In the genomic region with DNA sequence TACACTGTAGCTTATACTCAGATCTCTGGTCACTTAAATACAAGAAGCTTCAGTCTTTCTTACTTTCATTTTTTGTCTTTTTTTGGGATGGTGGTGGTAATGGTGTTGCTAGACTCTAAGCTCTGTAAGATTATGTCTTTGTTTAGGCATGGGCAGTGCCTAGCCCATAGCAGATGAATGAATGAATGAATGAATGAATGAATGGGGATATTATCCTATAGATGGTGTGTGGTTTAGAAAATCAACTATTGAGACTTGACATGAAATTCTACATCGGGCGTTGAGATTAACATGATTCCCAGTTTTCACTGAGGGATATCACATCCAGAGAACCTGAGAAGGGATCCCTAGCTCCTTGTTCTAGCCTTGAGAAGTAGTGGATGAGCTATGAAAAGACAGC, we compare ENCODE assay signal across 36 cellular contexts. TPM values are rescaled to one million over a fixed set of nuclear protein-coding genes. Genes with fewer than 3 reads are reported as not detected.
A peak's percentile ranks its signal among the peaks of the same experiment; 100 is the strongest.
DNase-seq lines count a peak whose midpoint lies in the region; ATAC-seq, FAIRE-seq and TF ChIP-seq lines count a peak whose summit lies in the region.
"Had no signal": no experiment of that assay in that cellular context is flagged by ENCODE, and none has a peak within 500 bp of the region (broad histone marks: within the 10 kb centered on the region; RNA-seq: fewer than 3 reads in every experiment).

No MANE protein-coding gene starts in this region.

- H3K4me1 ChIP-seq in HepG2 (ENCODE audit: insufficient read depth, low read length), result peaks cover 29% of the 10 kb centered on the region
- H3K4me1 ChIP-seq in right lobe of liver, result no peaks in the 10 kb centered on the region
- H3K4me1 ChIP-seq in BLaER1 treated with 17β-estradiol and CSF1 and Interleukin-3, amounts not matched to agents 10 nM and 100 nM, result peaks cover 29 to 73% (median 48%) of the 10 kb centered on the region in 10 experiments
- H3K4me1 ChIP-seq in GM12878 (ENCODE audit: control insufficient read depth, insufficient read depth, low read length), result no peaks in the 10 kb centered on the region
- H3K4me1 ChIP-seq in K562 (replicated peaks in 1 of 2; ENCODE audit: control insufficient read depth in 2 of 2, insufficient read depth in 2 of 2, low read length in 2 of 2), result peaks cover 0 to 14% of the 10 kb centered on the region in 2 experiments; a peak in 2 of 5 replicates
- H3K4me1 ChIP-seq: A549, BE2C, Caco-2 had no signal

- H3K27ac ChIP-seq in HepG2 (ENCODE audit: extremely low read length, insufficient read depth, low read length), result peak overlapping the region; percentile 56
- H3K27ac ChIP-seq in right lobe of liver, result no peak overlapping the region
- peak overlapping the region in 2 of 11 experiments; percentile 1 to 73; a peak in 1 of 22 replicates for H3K27ac ChIP-seq in BLaER1 treated with 17β-estradiol and CSF1 and Interleukin-3, amounts not matched to agents 10 nM and 100 nM
- H3K27ac ChIP-seq in GM12878 (ENCODE audit: control insufficient read depth, insufficient read depth), result no peak overlapping the region
- H3K27ac ChIP-seq in K562 (ENCODE audit: extremely low read depth, low read depth, low read length), result no peak overlapping the region
- H3K27ac ChIP-seq: 22Rv1, A549, C4-2B had no signal

- H3K9ac ChIP-seq in HepG2 (ENCODE audit: insufficient read depth, low read depth, low read length) (no peak overlapping the region), GM12878 (ENCODE audit: control insufficient read depth, insufficient read depth, low read length) (no peak overlapping the region), K562 (ENCODE audit: insufficient read depth in 1 of 2, low read depth in 2 of 2, low read length in 2 of 2) (no peak overlapping the region)
- H3K9ac ChIP-seq in BLaER1 treated with 17β-estradiol and CSF1 and Interleukin-3, amounts not matched to agents 10 nM and 100 nM, result no peak overlapping the region

- TF ChIP-seq CTCF in HepG2 (CRISPR knock-in tag; IDR thresholded peaks at IDR 0.05) (no peak), right lobe of liver (IDR thresholded peaks at IDR 0.05) (no peak), GM12878 (IDR thresholded peaks at IDR 0.05 in 2 of 3, conservative IDR thresholded peaks at IDR 0.05 in 1 of 3; ENCODE audit: control insufficient read depth in 2 of 3, extremely low read depth in 1 of 3, insufficient read depth in 1 of 3, low read depth in 3 of 3, low read length in 3 of 3) (no peak), K562 (IDR thresholded peaks at IDR 0.05 in 2 of 3, conservative IDR thresholded peaks at IDR 0.05 in 1 of 3; ENCODE audit: insufficient read depth in 2 of 3, low read depth in 1 of 3, low read length in 3 of 3) (no peak)

- H3K36me3 Mint-ChIP-seq in T-helper 2 cell treated with Interferon-gamma antibody and Interleukin-4, amounts not matched to agents 5 μg/mL and 100 μg/mL, for 36 hours (ENCODE audit: low read depth), result no peaks in the 10 kb centered on the region
- H3K36me3 Mint-ChIP-seq: CD14-positive monocyte; CD4-positive, alpha-beta memory T cell; CD4-positive, CD25-positive, alpha-beta regulatory T cell; CD8-positive, alpha-beta memory T cell; CD8-positive, alpha-beta T cell had no signal

- TF ChIP-seq POLR2A in HepG2 (IDR thresholded peaks at IDR 0.05; ENCODE audit: insufficient read depth in 1 of 2, low read depth in 2 of 2, low read length in 2 of 2) (no peak), right lobe of liver (IDR thresholded peaks at IDR 0.05) (no peak), GM12878 (IDR thresholded peaks at IDR 0.05; ENCODE audit: low read depth, low read length) (no peak), K562 (conservative IDR thresholded peaks at IDR 0.05) (no peak)

- ATAC-seq in HepG2, result no peak
- no peak for ATAC-seq in right lobe of liver
- no peak for ATAC-seq in GM12878
- no peak for ATAC-seq in K562
- ATAC-seq in GM21723 (IDR thresholded peaks at IDR 0.05; ENCODE audit: unreplicated experiment), result no peak
- ATAC-seq: A549; CD8-positive, alpha-beta T cell had no signal

- H3K27me3 ChIP-seq in HepG2 (ENCODE audit: control insufficient read depth in 1 of 2, insufficient read depth in 2 of 2, low read length in 2 of 2) (no peaks in the 10 kb centered on the region), right lobe of liver (no peaks in the 10 kb centered on the region), GM12878 (replicated peaks in 1 of 2; ENCODE audit: control insufficient read depth in 2 of 2, insufficient read depth in 2 of 2, low read length in 1 of 2) (no peaks in the 10 kb centered on the region; a peak in 1 of 4 replicates), K562 (ENCODE audit: control insufficient read depth in 2 of 2, insufficient read depth in 2 of 2, low read length in 2 of 2) (no peaks in the 10 kb centered on the region)
- H3K27me3 ChIP-seq in BLaER1 treated with 17β-estradiol and CSF1 and Interleukin-3, amounts not matched to agents 10 nM and 100 nM, result no peaks in the 10 kb centered on the region
- H3K27me3 ChIP-seq: BE2C, BLaER1 had no signal

- no peaks in the 10 kb centered on the region for H3K4me1 Mint-ChIP-seq in T-helper 2 cell treated with Interferon-gamma antibody and Interleukin-4, amounts not matched to agents 5 μg/mL and 100 μg/mL, for 36 hours (ENCODE audit: low read depth)
- H3K4me1 Mint-ChIP-seq: B cell; CD4-positive, alpha-beta memory T cell; CD4-positive, CD25-positive, alpha-beta regulatory T cell; CD8-positive, alpha-beta memory T cell had no signal

- H3K36me3 ChIP-seq in HepG2 (replicated peaks in 1 of 2; ENCODE audit: control insufficient read depth in 1 of 2, insufficient read depth in 2 of 2, low read length in 2 of 2) (peaks cover 5 to 23% of the 10 kb centered on the region in 2 experiments), right lobe of liver (no peaks in the 10 kb centered on the region), GM12878 (ENCODE audit: control insufficient read depth in 2 of 2, insufficient read depth in 2 of 2, low read length in 1 of 2) (no peaks in the 10 kb centered on the region), K562 (ENCODE audit: control insufficient read depth, insufficient read depth, low read length) (no peaks in the 10 kb centered on the region)
- H3K36me3 ChIP-seq in BLaER1 treated with 17β-estradiol and CSF1 and Interleukin-3, amounts not matched to agents 10 nM and 100 nM, result no peaks in the 10 kb centered on the region
- H3K36me3 ChIP-seq: BE2C, BLaER1 had no signal

- SMC1A ChIA-PET in GM12878 (lab: Charles Lee; ENCODE audit: uncharacterized antibody, unreplicated experiment), result interaction anchor here (1.1 to 1.6 kb wide), 2 partner anchors 10 to 37 kb away, joined by 3 read pairs; no protein-coding TSS in a partner anchor

- no peak overlapping the region for H3K27ac Mint-ChIP-seq in T-helper 2 cell treated with Interferon-gamma antibody and Interleukin-4, amounts not matched to agents 5 μg/mL and 100 μg/mL, for 36 hours
- H3K27ac Mint-ChIP-seq: B cell; CD4-positive, alpha-beta memory T cell; CD4-positive, alpha-beta T cell; CD4-positive, CD25-positive, alpha-beta regulatory T cell; CD8-positive, alpha-beta T cell had no signal

- TF ChIP-seq RAD21 in HepG2 (CRISPR knock-in tag; IDR thresholded peaks at IDR 0.05), result no peak
- no peak for TF ChIP-seq RAD21 in GM12878 (IDR thresholded peaks at IDR 0.05; ENCODE audit: insufficient read depth, low read depth, low read length)
- TF ChIP-seq RAD21 in K562 (CRISPR knock-in tag; conservative IDR thresholded peaks at IDR 0.05 in 1 of 2, IDR thresholded peaks at IDR 0.05 in 1 of 2), result no peak

- in situ Hi-C loops in HepG2 (cut with HindIII; ENCODE audit: extremely low pct_ligation_motif_present, low pct_unique_long_range_greater_than_20kb), result no loop called here
- in situ Hi-C loops in GM12878 (cut with MboI), result no loop called here
- in situ Hi-C loops in K562 (cut with MboI), result no loop called here

- intact Hi-C loops in HepG2 (cut with micrococcal nuclease; ENCODE audit: unreplicated experiment) (no loop called here), right lobe of liver (cut with DNase I) (no loop called here), GM12878 (cut with micrococcal nuclease; ENCODE audit: unreplicated experiment) (no loop called here), K562 (cut with micrococcal nuclease) (no loop called here)

- H3K4me3 Mint-ChIP-seq in T-helper 2 cell treated with Interferon-gamma antibody and Interleukin-4, amounts not matched to agents 5 μg/mL and 100 μg/mL, for 36 hours, result no peak overlapping the region
- H3K4me3 Mint-ChIP-seq: B cell; CD4-positive, alpha-beta memory T cell; CD4-positive, alpha-beta T cell; CD4-positive, CD25-positive, alpha-beta regulatory T cell; CD8-positive, alpha-beta memory T cell; CD8-positive, alpha-beta T cell had no signal

- WGBS in HepG2 (ENCODE audit: low lambda C conversion rate), result 98% methylated on average over 2 of the region's 2 CpGs
- whole genome bisulfite sequencing in right lobe of liver (ENCODE audit: insufficient coverage, low coverage, low lambda C conversion rate, missing lambda C conversion rate), result 95% methylated on average over 2 of the region's 2 CpGs
- 36% methylated on average over 2 of the region's 2 CpGs for WGBS in GM12878 (ENCODE audit: insufficient coverage, insufficient replicate concordance, low lambda C conversion rate, missing lambda C conversion rate)
- 70% methylated on average over 2 of the region's 2 CpGs for WGBS in K562 (ENCODE audit: insufficient coverage, low coverage, missing lambda C conversion rate)

- H3K79me2 ChIP-seq in HepG2 (ENCODE audit: insufficient read depth, low read length) (no peaks in the 10 kb centered on the region), GM12878 (ENCODE audit: control insufficient read depth, insufficient read depth, low read length) (no peaks in the 10 kb centered on the region), K562 (ENCODE audit: control insufficient read depth, insufficient read depth, low read length) (no peaks in the 10 kb centered on the region)

- POLR2A ChIA-PET in HepG2 (lab: Yijun Ruan, JAX), result no interaction called here
- POLR2A ChIA-PET in GM12878 (lab: Charles Lee), result interaction anchor here (1.0 kb wide), 1 partner anchor 12 kb away, joined by 3 read pairs; no protein-coding TSS in a partner anchor
- POLR2A ChIA-PET in K562 (lab: Yijun Ruan, JAX), result interaction anchor here (1.0 to 2.8 kb wide), 3 partner anchors 9 to 71 kb away, joined by 3 to 11 read pairs (median 5); a partner anchor contains a TSS

- no peak overlapping the region for H3K4me3 ChIP-seq in HepG2 (replicated peaks in 1 of 3; ENCODE audit: insufficient read depth in 1 of 3, low read depth in 2 of 3, low read length in 3 of 3)
- no peak overlapping the region for H3K4me3 ChIP-seq in right lobe of liver
- H3K4me3 ChIP-seq in BLaER1 treated with 17β-estradiol and CSF1 and Interleukin-3, amounts not matched to agents 10 nM and 100 nM, result no peak overlapping the region
- H3K4me3 ChIP-seq in GM12878, result no peak overlapping the region
- H3K4me3 ChIP-seq in K562, result no peak overlapping the region
- H3K4me3 ChIP-seq: A549, BLaER1 had no signal

- no peak for DNase-seq in HepG2 (ENCODE audit: low spot score)
- no peak for DNase-seq in right lobe of liver
- no peak for DNase-seq in GM12878 (ENCODE audit: low read depth, low spot score)
- no peak for DNase-seq in K562 (ENCODE audit: extremely low read depth in 1 of 4, low spot score in 3 of 4)
- DNase-seq in T-helper 9 cell, result no peak
- DNase-seq in T-helper 2 cell treated with Interferon-gamma antibody and Interleukin-4, amounts not matched to agents 5 μg/mL and 100 μg/mL, for 36 hours (ENCODE audit: low spot score), result no peak
- DNase-seq: 8988T; ACHN; AML-193; BE2C; C1 segment of cervical spinal cord; Caco-2; Calu3; CD4-positive, alpha-beta memory T cell; CD4-positive, alpha-beta T cell; CD4-positive, CD25-positive, alpha-beta regulatory T cell; CD8-positive, alpha-beta memory T cell; CD8-positive, alpha-beta T cell; COR-L47; DMS 273 treated with DMSO at 0.1 percent for 48 hours; DMS153; DMS53; DMS79; DMS79 treated with DMSO at 0.1 percent for 48 hours; DND-41; EL had no signal

- H3K9me1 ChIP-seq in K562 (ENCODE audit: control insufficient read depth, insufficient read depth, low read length), result no peaks in the 10 kb centered on the region

- BruUV-seq in HepG2 (replicated peaks; lab: Mats Ljungman, UMichigan), result no TSS peak
- no TSS peak for BruUV-seq in GM12878 (replicated peaks; lab: Mats Ljungman, UMichigan)
- no TSS peak for BruUV-seq in K562 (replicated peaks; lab: Mats Ljungman, UMichigan)

- peaks cover 2% of the 10 kb centered on the region for H3K27me3 Mint-ChIP-seq in T-helper 2 cell treated with Interferon-gamma antibody and Interleukin-4, amounts not matched to agents 5 μg/mL and 100 μg/mL, for 36 hours (ENCODE audit: low read depth)
- H3K27me3 Mint-ChIP-seq: B cell; CD4-positive, alpha-beta T cell had no signal

- H3K9me3 ChIP-seq in HepG2 (ENCODE audit: low read length) (peaks cover 5% of the 10 kb centered on the region), right lobe of liver (no peaks in the 10 kb centered on the region), GM12878 (replicated peaks; ENCODE audit: control insufficient read depth, insufficient read depth, low read length) (no peaks in the 10 kb centered on the region), K562 (replicated peaks; ENCODE audit: control insufficient read depth, insufficient read depth, low read depth, low read length) (no peaks in the 10 kb centered on the region)
- H3K9me3 ChIP-seq in BLaER1 treated with 17β-estradiol and CSF1 and Interleukin-3, amounts not matched to agents 10 nM and 100 nM (replicated peaks in 1 of 11), result peaks cover 0 to 8% (median 5%) of the 10 kb centered on the region in 11 experiments; a peak in 16 of 22 replicates
- H3K9me3 ChIP-seq: A549, BE2C, Caco-2 had no signal

- TF ChIP-seq EP300 in HepG2 (IDR thresholded peaks at IDR 0.05; ENCODE audit: low read depth in 2 of 2, low read length in 2 of 2) (no peak), HepG2 (CRISPR knock-in tag; IDR thresholded peaks at IDR 0.05; ENCODE audit: borderline replicate concordance) (no peak), GM12878 (IDR thresholded peaks at IDR 0.05; ENCODE audit: borderline replicate concordance in 1 of 2, control insufficient read depth in 1 of 2, low read depth in 2 of 2, low read length in 2 of 2) (no peak), K562 (IDR thresholded peaks at IDR 0.05; ENCODE audit: low read length) (no peak)

- RAD21 ChIA-PET in GM12878 (lab: Charles Lee; ENCODE audit: unreplicated experiment), result interaction anchor here (1.0 kb wide), 1 partner anchor 9 kb away, joined by 3 read pairs; a partner anchor contains a TSS

- no peaks in the 10 kb centered on the region for H4K20me1 ChIP-seq in HepG2 (ENCODE audit: insufficient read depth, low read length)
- H4K20me1 ChIP-seq in BLaER1 treated with 17β-estradiol and CSF1 and Interleukin-3, amounts not matched to agents 10 nM and 100 nM, result no peaks in the 10 kb centered on the region
- H4K20me1 ChIP-seq in GM12878 (ENCODE audit: control insufficient read depth, insufficient read depth), result no peaks in the 10 kb centered on the region; the same call in 1 of the 2 replicates
- no peaks in the 10 kb centered on the region for H4K20me1 ChIP-seq in K562 (replicated peaks; ENCODE audit: control insufficient read depth, insufficient read depth, low read length)
- H4K20me1 ChIP-seq: BLaER1 had no signal

- no peaks in the 10 kb centered on the region for H3K9me3 Mint-ChIP-seq in T-helper 2 cell treated with Interferon-gamma antibody and Interleukin-4, amounts not matched to agents 5 μg/mL and 100 μg/mL, for 36 hours
- H3K9me3 Mint-ChIP-seq: CD14-positive monocyte; CD4-positive, alpha-beta T cell; CD8-positive, alpha-beta memory T cell; CD8-positive, alpha-beta T cell had no signal

- H3K4me2 ChIP-seq in HepG2 (ENCODE audit: low read depth, low read length) (no peak overlapping the region), GM12878 (ENCODE audit: control insufficient read depth, insufficient read depth) (no peak overlapping the region), K562 (ENCODE audit: insufficient read depth, low read length) (no peak overlapping the region)
- peak overlapping the region in 8 of 11 experiments; percentile 64 to 93 (median 76); a peak in 15 of 22 replicates for H3K4me2 ChIP-seq in BLaER1 treated with 17β-estradiol and CSF1 and Interleukin-3, amounts not matched to agents 10 nM and 100 nM
- H3K4me2 ChIP-seq: A549 had no signal

- H2AFZ ChIP-seq in HepG2 (ENCODE audit: low read length), result no peak overlapping the region
- H2AFZ ChIP-seq in GM12878 (ENCODE audit: control insufficient read depth, low read depth, low read length), result no peak overlapping the region
- H2AFZ ChIP-seq in K562 (ENCODE audit: low read depth, low read length), result peak overlapping the region; percentile 7; the same call in 1 of the 2 replicates

- CTCF ChIA-PET in HepG2 (lab: Yijun Ruan, JAX; ENCODE audit: low intra/inter-chr PET ratio, low total read pairs) (no interaction called here), GM12878 (lab: Yijun Ruan, JAX) (no interaction called here), K562 (lab: Yijun Ruan, JAX; ENCODE audit: low intra/inter-chr PET ratio) (no interaction called here)

- no peak for FAIRE-seq in HepG2 (lab: Jason Lieb, UNC)
- no peak for FAIRE-seq in GM12878 (lab: Jason Lieb, UNC)
- no peak for FAIRE-seq in K562 (lab: Jason Lieb, UNC)
- FAIRE-seq: A204.1, A549, D721Med had no signal

RNA-seq across cellular contexts. Expression of a gene that starts 9.8 kb away (rescaled TPM):
- total RNA-seq in HepG2 (2016; rRNA removed; fragmentation: Illumina TruSeq; extraction: Trizol), result 103 and 220 TPM in 2 replicates
- 17.7 and 27.7 TPM in 2 replicates for total RNA-seq in HepG2 (2016; cell fraction: cytosol; rRNA removed; fragmentation: Illumina TruSeq; extraction: Trizol; ENCODE audit: low read depth)
- 96.4 and 197 TPM in 2 replicates for total RNA-seq in HepG2 (2016; cell fraction: insoluble cytoplasmic fraction; rRNA removed; fragmentation: Illumina TruSeq; extraction: Trizol)
- total RNA-seq in HepG2 (2016; cell fraction: membrane; rRNA removed; fragmentation: Illumina TruSeq; extraction: Trizol), result 23.9 and 25.7 TPM in 2 replicates
- total RNA-seq in HepG2 (2016; cell fraction: nucleus; rRNA removed; fragmentation: Illumina TruSeq; extraction: Trizol), result 105 and 113 TPM in 2 replicates
- polyA plus RNA-seq in HepG2 (2011; rRNA removed), result 62.2 and 79.2 TPM in 2 replicates
- 29.6 and 40.2 TPM in 2 replicates for polyA plus RNA-seq in HepG2 (2011; cell fraction: cytosol; rRNA removed)
- polyA plus RNA-seq in HepG2 (2011; cell fraction: nucleus; rRNA removed), result 22.5 and 23.1 TPM in 2 replicates
- polyA plus RNA-seq in HepG2 (2012), result 48.6 and 67.9 TPM in 2 replicates
- 4.5 and 4.6 TPM in 2 replicates for polyA plus RNA-seq in HepG2 (2016; cell fraction: cytosol; fragmentation: Illumina TruSeq; extraction: Trizol; ENCODE audit: low read depth)
- polyA plus RNA-seq in HepG2 (2016; cell fraction: insoluble cytoplasmic fraction; fragmentation: Illumina TruSeq; extraction: Trizol; ENCODE audit: low read depth), result 103 and 105 TPM in 2 replicates
- 5.9 and 6.6 TPM in 2 replicates for polyA plus RNA-seq in HepG2 (2016; cell fraction: membrane; fragmentation: Illumina TruSeq; extraction: Trizol; ENCODE audit: low read depth)
- 57.7 and 71.8 TPM in 2 replicates for polyA plus RNA-seq in HepG2 (2016; cell fraction: nucleus; fragmentation: Illumina TruSeq; extraction: Trizol; ENCODE audit: insufficient read depth, low read depth)
- polyA minus RNA-seq in HepG2 (2011; rRNA and poly(A)+ RNA removed; ENCODE audit: low replicate concordance), result 75.1 and 214 TPM in 2 replicates
- 77.4 and 93.6 TPM in 2 replicates for polyA minus RNA-seq in HepG2 (2011; cell fraction: cytosol; rRNA and poly(A)+ RNA removed)
- polyA minus RNA-seq in HepG2 (2011; cell fraction: nucleus; rRNA and poly(A)+ RNA removed), result 70.8 and 97.8 TPM in 2 replicates
- total RNA-seq in right lobe of liver, result 10 to 100 TPM; 12.9 to 30.2 (median 21.2) TPM
- 98.4 and 102 TPM in 2 replicates for total RNA-seq in GM12878 (2013; cell fraction: nucleolus; rRNA removed)
- 76.1 and 83.4 TPM in 2 replicates for total RNA-seq in GM12878 (2014; rRNA removed)
- 98.8 and 103 TPM in 2 replicates for total RNA-seq in GM12878 (2014; rRNA removed; fragmentation: Illumina TruSeq; extraction: Trizol)
- 106 and 121 TPM in 2 replicates for total RNA-seq in GM12878 (2021)
- 27.5 TPM for polyA plus RNA-seq in GM12878 (2011; ENCODE audit: low read depth)
- 127 and 161 TPM in 2 replicates for polyA plus RNA-seq in GM12878 (2011; rRNA removed)
- polyA plus RNA-seq in GM12878 (2011; cell fraction: cytosol; rRNA removed), result 67.8 and 69.5 TPM in 2 replicates
- polyA plus RNA-seq in GM12878 (2011; cell fraction: nucleus; rRNA removed), result 107 and 130 TPM in 2 replicates
- 24.7 and 36.7 TPM in 2 replicates for polyA plus RNA-seq in GM12878 (2012)
- polyA plus RNA-seq in GM12878 (2014; fragmentation: Illumina TruSeq; extraction: Trizol), result 92.1 and 116 TPM in 2 replicates
- 10 to 100 TPM; 20.1 to 37.5 TPM for polyA plus RNA-seq in GM12878 (2014; fragmentation: Nextera tagmentation; extraction: Ambion mirVana)
- 64.1 and 66.8 TPM in 2 replicates for polyA plus RNA-seq in GM12878 (2014; rRNA removed)
- 10 to 100 TPM; 62.2 to 76.3 TPM for polyA plus RNA-seq in GM12878 (2016; fragmentation: Nextera tagmentation; extraction: Ambion mirVana)
- polyA minus RNA-seq in GM12878 (2011; rRNA and poly(A)+ RNA removed), result 109 and 248 TPM in 2 replicates
- 43.2 and 52.6 TPM in 2 replicates for polyA minus RNA-seq in GM12878 (2011; cell fraction: cytosol; rRNA and poly(A)+ RNA removed)
- polyA minus RNA-seq in GM12878 (2011; cell fraction: nucleus; rRNA and poly(A)+ RNA removed), result 63.6 and 73.7 TPM in 2 replicates
- total RNA-seq in K562 (2011; cell fraction: chromatin; rRNA removed; ENCODE audit: low replicate concordance), result 99.5 and 276 TPM in 2 replicates
- total RNA-seq in K562 (2011; cell fraction: nucleolus; rRNA removed), result 54.9 and 87.6 TPM in 2 replicates
- 124 and 137 TPM in 2 replicates for total RNA-seq in K562 (2011; cell fraction: nucleoplasm; rRNA removed)
- 92.5 and 95.7 TPM in 2 replicates for total RNA-seq in K562 (2014; rRNA removed)
- 139 and 196 TPM in 2 replicates for total RNA-seq in K562 (2014; rRNA removed; fragmentation: Illumina TruSeq; extraction: Trizol)
- total RNA-seq in K562 (2015; rRNA removed; fragmentation: Illumina TruSeq; extraction: Trizol), result 166 and 168 TPM in 2 replicates
- 171 and 180 TPM in 2 replicates for total RNA-seq in K562 (2021)
- 221 and 239 TPM in 2 replicates for polyA plus RNA-seq in K562 (2011; rRNA removed)
- 114 and 128 TPM in 2 replicates for polyA plus RNA-seq in K562 (2011; cell fraction: cytosol; rRNA removed)
- 160 and 231 TPM in 2 replicates for polyA plus RNA-seq in K562 (2011; cell fraction: nucleus; rRNA removed)
- 70.2 and 88.8 TPM in 2 replicates for polyA plus RNA-seq in K562 (2012)
- polyA plus RNA-seq in K562 (2014; fragmentation: Illumina TruSeq; extraction: Trizol), result 135 and 155 TPM in 2 replicates
- 10 to 100 TPM; 60.1 to 75.7 TPM for polyA plus RNA-seq in K562 (2014; fragmentation: Nextera tagmentation; extraction: Ambion mirVana)
- polyA plus RNA-seq in K562 (2014; rRNA removed), result 105 and 116 TPM in 2 replicates
- polyA minus RNA-seq in K562 (2011; rRNA and poly(A)+ RNA removed), result 387 and 418 TPM in 2 replicates
- 125 and 129 TPM in 2 replicates for polyA minus RNA-seq in K562 (2011; cell fraction: cytosol; rRNA and poly(A)+ RNA removed)
- polyA minus RNA-seq in K562 (2011; cell fraction: nucleus; rRNA and poly(A)+ RNA removed), result 52.5 and 135 TPM in 2 replicates

Comparison
In these comparisons a context has a peak if more than half of its experiments do, and no peak if none do; other contexts are left out.
1. H3K4me2 ChIP-seq: peak in BLaER1 treated with 17β-estradiol and CSF1 and Interleukin-3, amounts not matched to agents 10 nM and 100 nM (8 of 11); none in HepG2 (single experiment), GM12878 (single experiment) and K562 (single experiment).